Comparison of ENCODE assay signal across 18 cellular contexts in the genomic region with DNA sequence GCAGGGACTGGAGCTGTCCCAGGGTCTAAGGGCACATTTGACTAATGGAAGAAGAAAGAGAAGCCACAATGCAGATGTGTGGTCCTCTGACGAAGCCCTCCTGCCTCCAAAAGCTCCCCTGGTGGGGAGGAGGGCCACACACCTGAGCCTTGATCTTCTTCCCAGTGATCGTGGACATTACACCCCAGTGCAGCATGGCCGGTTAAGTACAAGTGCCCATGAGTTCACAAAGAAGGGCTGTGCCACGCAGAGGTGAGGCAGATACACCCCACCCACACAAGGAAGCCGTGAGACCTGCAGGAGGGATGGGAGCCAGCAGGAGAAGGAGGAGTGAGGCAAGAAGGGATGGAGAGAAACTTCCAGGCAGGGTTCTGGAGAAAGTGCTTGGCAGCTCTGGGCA.
"Had no signal": no experiment of that assay in that cellular context is flagged by ENCODE, and none has a peak within 500 bp of the region (broad histone marks: within the 10 kb centered on the region; RNA-seq: fewer than 3 reads in every experiment).

No MANE protein-coding gene starts in this region.

- DNase-seq: activated CD4-positive, alpha-beta T cell treated with anti-CD3 and anti-CD28 coated beads for 48 hours; activated naive CD4-positive, alpha-beta T cell; activated naive CD8-positive, alpha-beta T cell treated with anti-CD3 and anti-CD28 coated beads, Interleukin-2, amount 50 U/mL, for 24 hours; activated T-cell treated with anti-CD3 and anti-CD28 coated beads, Interleukin-2, amount 50 U/mL, for 72 hours; effector CD4-positive, alpha-beta T cell; heart right ventricle; kidney glomerular epithelial cell; lower lobe of right lung; naive thymus-derived CD4-positive, alpha-beta T cell; nucleus accumbens; right lobe of liver; stimulated activated CD4-positive, alpha-beta T cell treated with anti-CD3 and anti-CD28 coated beads, Interleukin-2, amount 100 ng/mL, for 24 hours; stimulated activated naive CD8-positive, alpha-beta T cell treated with anti-CD3 and anti-CD28 coated beads, Interleukin-15, Interleukin-2, amounts not matched to agents 100 U/mL and 50 U/mL, for 24 hours had no signal

- H3K4me3 Mint-ChIP-seq: activated naive CD8-positive, alpha-beta T cell treated with anti-CD3 and anti-CD28 coated beads, Interleukin-2, amount 50 U/mL, for 24 hours; activated T-cell treated with anti-CD3 and anti-CD28 coated beads, Interleukin-2, amount 50 U/mL, for 72 hours; naive thymus-derived CD4-positive, alpha-beta T cell; T-helper 1 cell treated with Interleukin-12 subunit alpha and Interleukin-12 subunit beta and Interleukin-4 antibody, amounts not matched to agents 30 μg/mL and 1 μg/mL, for 36 hours; WTC11 had no signal

- H3K9me3 Mint-ChIP-seq: activated naive CD8-positive, alpha-beta T cell treated with anti-CD3 and anti-CD28 coated beads, Interleukin-2, amount 50 U/mL, for 24 hours; activated T-cell treated with anti-CD3 and anti-CD28 coated beads, Interleukin-2, amount 50 U/mL, for 72 hours; T-helper 1 cell treated with Interleukin-12 subunit alpha and Interleukin-12 subunit beta and Interleukin-4 antibody, amounts not matched to agents 30 μg/mL and 1 μg/mL, for 36 hours had no signal

- H3K4me1 Mint-ChIP-seq: activated naive CD8-positive, alpha-beta T cell treated with anti-CD3 and anti-CD28 coated beads, Interleukin-2, amount 50 U/mL, for 24 hours; WTC11 had no signal

- ATAC-seq: activated naive CD8-positive, alpha-beta T cell treated with anti-CD3 and anti-CD28 coated beads, Interleukin-2, amount 50 U/mL, for 24 hours; activated T-cell treated with anti-CD3 and anti-CD28 coated beads, Interleukin-2, amount 50 U/mL, for 72 hours; heart right ventricle; lower lobe of right lung; naive thymus-derived CD4-positive, alpha-beta T cell; right lobe of liver; stimulated activated naive CD8-positive, alpha-beta T cell treated with anti-CD3 and anti-CD28 coated beads, Interleukin-15, Interleukin-2, amounts not matched to agents 100 U/mL and 50 U/mL, for 24 hours; WTC11 had no signal

- FAIRE-seq: bronchial epithelial cell, colon, frontal cortex had no signal

- H3K27ac Mint-ChIP-seq: activated naive CD8-positive, alpha-beta T cell treated with anti-CD3 and anti-CD28 coated beads, Interleukin-2, amount 50 U/mL, for 24 hours; activated T-cell treated with anti-CD3 and anti-CD28 coated beads, Interleukin-2, amount 50 U/mL, for 72 hours; naive thymus-derived CD4-positive, alpha-beta T cell; T-helper 1 cell treated with Interleukin-12 subunit alpha and Interleukin-12 subunit beta and Interleukin-4 antibody, amounts not matched to agents 30 μg/mL and 1 μg/mL, for 36 hours; WTC11 had no signal
